15 cellular contexts compared by ENCODE assay signal in the genomic region with DNA sequence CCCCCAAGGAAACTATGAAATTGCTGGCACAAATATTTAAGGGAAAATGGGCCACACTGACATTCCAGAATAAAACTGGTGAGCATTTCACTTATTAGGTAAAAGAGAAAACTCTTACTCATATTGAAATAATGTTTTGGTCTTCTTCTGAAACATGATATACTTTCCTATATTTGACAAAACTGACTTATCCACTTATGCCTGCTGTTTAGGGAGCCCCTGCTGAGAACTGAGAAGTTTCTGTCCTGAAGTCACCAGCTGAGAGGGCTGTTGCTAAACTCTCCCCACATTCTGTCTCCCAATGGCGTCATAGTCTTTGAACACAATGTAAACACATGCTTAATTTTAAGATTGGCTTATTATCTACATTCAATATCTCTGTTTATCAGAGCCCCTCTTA. TPM values are rescaled to one million over a fixed set of nuclear protein-coding genes. Genes with fewer than 3 reads are reported as not detected.
DNase-seq lines count a peak whose midpoint lies in the region; TF ChIP-seq lines count a peak whose summit lies in the region.
"Had no signal": no experiment of that assay in that cellular context is flagged by ENCODE, and none has a peak within 500 bp of the region (broad histone marks: within the 10 kb centered on the region; RNA-seq: fewer than 3 reads in every experiment).

No MANE protein-coding gene starts in this region.

- no peaks in the 10 kb centered on the region for H3K9me3 ChIP-seq in SK-N-MC (ENCODE audit: low read depth, low read length)
- no peaks in the 10 kb centered on the region for H3K9me3 ChIP-seq in ovary

- WGBS in ovary, 3 donors, result 77 to 86% (median 81%) methylated on average over 1 of the region's 1 CpG

- no peak for TF ChIP-seq CTCF in ovary (IDR thresholded peaks at IDR 0.05)

- no peak for TF ChIP-seq EP300 in ovary (IDR thresholded peaks at IDR 0.05)

- no peaks in the 10 kb centered on the region for H3K27me3 ChIP-seq in ovary

- H3K9ac ChIP-seq in SK-N-MC (ENCODE audit: insufficient read length), result peak overlapping the region; percentile 11

- TF ChIP-seq POLR2A in ovary (IDR thresholded peaks at IDR 0.05), result no peak

- H3K4me1 ChIP-seq in ovary (ENCODE audit: insufficient read depth), result no peaks in the 10 kb centered on the region

- intact Hi-C loops in ovary (cut with DNase I), result loop anchor here in 3 of 4 donors (10.0 kb wide), 1 partner anchor 1335 kb away; no protein-coding TSS in a partner anchor

- peak; percentile 76 for DNase-seq in EH (ENCODE audit: low read depth)
- DNase-seq in HS-5 (ENCODE audit: low read depth), result peak; percentile 44
- DNase-seq in SK-N-MC (ENCODE audit: low read depth, low spot score), result peak; percentile 56
- DNase-seq in iPS-NIHi11 (ENCODE audit: low spot score), result peak; percentile 12
- DNase-seq in HuH-7 (ENCODE audit: low spot score), result no peak
- no peak for DNase-seq in ovary
- DNase-seq in NCI-H2227 treated with DMSO at 0.1 percent for 48 hours (lab: John Stamatoyannopoulos, UW), result no peak
- no peak for DNase-seq in NK-92 treated with Interleukin-12 subunit alpha and Interleukin-12 subunit beta, amount 100 ng/mL, for 24 hours (lab: John Stamatoyannopoulos, UW)
- DNase-seq: cortex of kidney; DMS79; HFFc6; stimulated activated CD4-positive, alpha-beta T cell treated with anti-CD3 and anti-CD28 coated beads, Interleukin-15, amount 100 ng/mL, for 24 hours; stimulated activated naive CD8-positive, alpha-beta T cell treated with anti-CD3 and anti-CD28 coated beads, Interleukin-15, Interleukin-2, amounts not matched to agents 100 U/mL and 50 U/mL, for 24 hours had no signal

- H3K4me3 ChIP-seq in SK-N-MC (peak overlapping the region; percentile 68), ovary (no peak overlapping the region)

- peak overlapping the region; percentile 26; the same call in 1 of the 2 replicates for H3K27ac ChIP-seq in SK-N-MC
- H3K27ac ChIP-seq in ovary, result no peak overlapping the region
- H3K27ac ChIP-seq: HL-60 had no signal

- H3K36me3 ChIP-seq in SK-N-MC (ENCODE audit: insufficient read depth, low read length) (no peaks in the 10 kb centered on the region), ovary (no peaks in the 10 kb centered on the region)

RNA-seq across cellular contexts. Expression of gene ZC3H11B, which starts 46.8 kb away (rescaled TPM):
- under 1 TPM in 3 of 7 donors, not detected in 4; 0.17 to 0.26 (median 0.20) TPM for total RNA-seq in ovary
- under 1 TPM; 0.02 to 0.15 TPM for polyA plus RNA-seq in ovary
- total RNA-seq: activated T-helper 1 cell treated with anti-CD3 and anti-CD28 coated beads, Interleukin-12 subunit alpha, Interleukin-12 subunit beta, Interleukin-2, Interleukin-4 antibody, amounts not matched to agents 30 ng/mL and 10 ng/mL and 1 ng/mL, durations not matched to agents 14 hours and 24 hours and 36 hours had no signal

Comparison
In these comparisons a context has a peak if more than half of its experiments do, and no peak if none do; other contexts are left out.
1. DNase-seq: peak in EH (single experiment), HS-5 (single experiment), SK-N-MC (single experiment) and iPS-NIHi11 (single experiment); none in HuH-7 (single experiment), ovary (0 of 5), NCI-H2227 treated with DMSO at 0.1 percent for 48 hours (single experiment) and NK-92 treated with Interleukin-12 subunit alpha and Interleukin-12 subunit beta, amount 100 ng/mL, for 24 hours (single experiment).